8 cellular contexts compared by ENCODE assay signal in genomic region chr4:121823505-121824170, GRCh38. TPM values are rescaled to one million over a fixed set of nuclear protein-coding genes. Genes with fewer than 3 reads are reported as not detected.
DNase-seq lines count a peak whose midpoint lies in the region; ATAC-seq and TF ChIP-seq lines count a peak whose summit lies in the region.

Gene CCNA2, minus strand, starts transcription at chr4:121823883. Its CDS starts 255 bp downstream, at chr4:121823628.

- in situ Hi-C loops in mammary epithelial cell (cut with MboI; ENCODE audit: low sequenced_read_pairs in 2 of 2) = no loop called here

- H3K4me1 ChIP-seq in ACC112 (ENCODE audit: control insufficient read depth, insufficient read depth, low read length, unreplicated experiment) (peaks cover 49% of the 10 kb centered on the region), mammary epithelial cell (ENCODE audit: insufficient read depth, low read length) (peaks cover 9% of the 10 kb centered on the region), iPS-20b (ENCODE audit: insufficient read depth, low read length) (peaks cover 7% of the 10 kb centered on the region; the same call in 1 of the 2 replicates)

- H2AFZ ChIP-seq in ACC112 (ENCODE audit: low read length, unreplicated experiment) (peak within 1 kb of the TSS; percentile 88), mammary epithelial cell (ENCODE audit: low read depth, low read length) (peak within 1 kb of the TSS; percentile 89)

- H3K27me3 ChIP-seq in ACC112 (ENCODE audit: insufficient read depth, low read length) = no peaks in the 10 kb centered on the region
- no peaks in the 10 kb centered on the region for H3K27me3 ChIP-seq in mammary epithelial cell (ENCODE audit: insufficient read depth, low read length)
- no peaks in the 10 kb centered on the region for H3K27me3 ChIP-seq in iPS-20b (ENCODE audit: insufficient read depth, low read length)

- H3K79me2 ChIP-seq in ACC112 (ENCODE audit: control insufficient read depth, insufficient read depth, low read length, unreplicated experiment) (peaks cover 46% of the 10 kb centered on the region), mammary epithelial cell (ENCODE audit: insufficient read depth, low read length) (peaks cover 47% of the 10 kb centered on the region)

- H3K9me3 ChIP-seq in mammary epithelial cell (replicated peaks; ENCODE audit: insufficient read depth, low read length) (no peaks in the 10 kb centered on the region), iPS-20b (ENCODE audit: insufficient read depth, low read depth, low read length) (no peaks in the 10 kb centered on the region)

- H3K9ac ChIP-seq in mammary epithelial cell (ENCODE audit: insufficient read depth, low read length) (peak within 1 kb of the TSS; percentile 91), iPS-20b (ENCODE audit: low read depth, low read length) (peak within 1 kb of the TSS; percentile 94)

- BruUV-seq in mammary epithelial cell (replicated peaks; lab: Mats Ljungman, UMichigan) = no TSS peak

- H3K4me3 ChIP-seq in ACC112 (ENCODE audit: low read depth, low read length) (peak within 1 kb of the TSS; percentile 98), mammary epithelial cell (replicated peaks in 1 of 3; ENCODE audit: insufficient read depth in 1 of 3, low read depth in 2 of 3, low read length in 3 of 3) (peak within 1 kb of the TSS; percentile 72 to 99 (median 92)), iPS-20b (ENCODE audit: low read length) (peak within 1 kb of the TSS; percentile 98), skin epidermis (peak within 1 kb of the TSS; percentile 50 to 91 (median 72))

- H3K36me3 ChIP-seq in ACC112 (ENCODE audit: insufficient read depth, low read length) (peaks cover 12% of the 10 kb centered on the region; the same call in 1 of the 2 replicates), mammary epithelial cell (ENCODE audit: insufficient read depth, low read length) (peaks cover 16% of the 10 kb centered on the region), iPS-20b (ENCODE audit: insufficient read depth, low read depth, low read length) (peaks cover 42% of the 10 kb centered on the region)

- H3K27ac ChIP-seq in ACC112 (ENCODE audit: low read depth, low read length) = peak within 1 kb of the TSS; percentile 72
- peak within 1 kb of the TSS; percentile 61 for H3K27ac ChIP-seq in VCaP
- peak within 1 kb of the TSS; percentile 78 for H3K27ac ChIP-seq in mammary epithelial cell (ENCODE audit: insufficient read depth, low read depth, low read length)
- H3K27ac ChIP-seq in iPS-20b (ENCODE audit: low read length) = peak within 1 kb of the TSS; percentile 62
- H3K27ac ChIP-seq in skin epidermis = peak within 1 kb of the TSS in 20 of 21 experiments; percentile 38 to 88 (median 64)

- H4K20me1 ChIP-seq in mammary epithelial cell (ENCODE audit: insufficient read depth, low read length) = no peaks in the 10 kb centered on the region

- no peak for TF ChIP-seq CTCF in VCaP (conservative IDR thresholded peaks at IDR 0.05)
- TF ChIP-seq CTCF in mammary epithelial cell (conservative IDR thresholded peaks at IDR 0.05 in 1 of 2, IDR thresholded peaks at IDR 0.05 in 1 of 2; ENCODE audit: extremely low read depth in 1 of 2, insufficient read depth in 1 of 2, low read depth in 1 of 2, low read length in 2 of 2) = no peak

- CTCF ChIA-PET in mammary epithelial cell (lab: Charles Lee; ENCODE audit: low non-redundant PET) = interaction anchor here (0.6 kb wide), 1 partner anchor 1755 kb away, joined by 8 read pairs; no protein-coding TSS in a partner anchor

- ATAC-seq in GM18870 (IDR thresholded peaks at IDR 0.05; ENCODE audit: unreplicated experiment) (peak; percentile 90), HG03135 (IDR thresholded peaks at IDR 0.05; ENCODE audit: unreplicated experiment) (peak; percentile 94)

- peak within 1 kb of the TSS; percentile 87 for H3K4me2 ChIP-seq in mammary epithelial cell (ENCODE audit: insufficient read depth, low read depth, low read length)

- dilution Hi-C loops in mammary epithelial cell (cut with HindIII; ENCODE audit: low sequenced_read_pairs) = no loop called here

- peak; percentile 66 for DNase-seq in NCI-H2196 treated with DMSO at 0.1 percent for 48 hours (lab: John Stamatoyannopoulos, UW; ENCODE audit: unreplicated experiment)
- peak; percentile 97 for DNase-seq in mammary epithelial cell

- intact Hi-C loops in mammary epithelial cell (cut with micrococcal nuclease) = no loop called here

- 2% methylated on average over 37 of the region's 63 CpGs for WGBS in mammary epithelial cell (ENCODE audit: low coverage, missing lambda C conversion rate)

RNA-seq across cellular contexts. Expression of gene CCNA2, which starts in this region (rescaled TPM):
- total RNA-seq in mammary epithelial cell = 10 to 100 TPM in 1 of 2 donors, 1 to 10 TPM in 1; 2.7 to 34.9 TPM
- 41.8 TPM for polyA plus RNA-seq in mammary epithelial cell
- polyA minus RNA-seq in mammary epithelial cell = 35.0 TPM

Comparison
In these comparisons a context has a peak if more than half of its experiments do, and no peak if none do; other contexts are left out.
1. Peak in every context shown above with its lines: DNase-seq, ATAC-seq, H3K4me3 ChIP-seq and H3K27ac ChIP-seq.